Comparison of ENCODE assay signal across 10 cellular contexts in the genomic region with DNA sequence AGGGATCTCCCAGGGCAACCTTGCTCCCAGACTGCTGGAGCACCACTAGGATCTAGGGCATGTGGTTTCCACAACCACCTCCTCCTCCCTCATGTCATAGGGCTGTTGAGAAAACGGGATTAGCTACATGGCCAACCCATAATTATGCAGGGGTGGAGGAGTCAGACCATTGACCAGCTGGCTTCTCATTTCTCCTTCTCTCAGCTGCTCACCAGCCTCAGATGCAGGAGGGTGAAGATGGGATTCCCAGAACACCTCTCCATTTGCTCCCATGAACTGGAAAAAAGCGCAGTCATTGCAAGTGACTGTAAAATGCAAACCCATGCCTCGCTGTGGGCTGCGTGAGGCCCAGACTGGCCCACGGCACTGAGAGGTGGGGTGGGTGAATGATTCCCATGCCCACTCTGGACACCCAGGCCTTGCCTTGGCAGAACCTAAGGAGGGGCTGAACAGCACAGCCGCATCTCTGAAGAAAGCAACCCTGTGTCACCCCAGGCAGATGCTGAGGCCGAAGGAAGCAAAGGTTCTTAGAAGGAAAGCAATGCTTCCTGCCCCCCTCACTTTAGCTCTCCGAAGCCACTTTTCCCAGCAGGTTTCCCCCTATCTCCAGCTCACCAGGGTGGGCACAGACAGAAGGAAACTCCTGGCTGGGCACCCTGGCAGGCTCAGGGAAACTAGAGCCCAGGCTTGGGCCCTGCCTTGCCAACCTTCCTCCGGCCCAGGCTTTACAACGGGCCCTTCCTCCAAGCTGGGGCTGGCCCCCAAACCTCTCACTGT.
DNase-seq lines count a peak whose midpoint lies in the region; ATAC-seq lines count a peak whose summit lies in the region.
"Had no signal": no experiment of that assay in that cellular context is flagged by ENCODE, and none has a peak within 500 bp of the region (broad histone marks: within the 10 kb centered on the region; RNA-seq: fewer than 3 reads in every experiment).

No MANE protein-coding gene starts in this region.

- no peak overlapping the region for H3K4me3 ChIP-seq in CD8-positive, alpha-beta memory T cell (ENCODE audit: low read length)
- H3K4me3 ChIP-seq: PC-9 had no signal

- H3K27me3 Mint-ChIP-seq in CD8-positive, alpha-beta memory T cell = peaks cover 3 to 15% of the 10 kb centered on the region in 2 donors

- H3K36me3 Mint-ChIP-seq in CD8-positive, alpha-beta memory T cell = no peaks in the 10 kb centered on the region

- H3K9me3 Mint-ChIP-seq in CD8-positive, alpha-beta memory T cell = no peaks in the 10 kb centered on the region

- H3K27ac ChIP-seq in CD8-positive, alpha-beta memory T cell (ENCODE audit: low read depth, low read length) = peak overlapping the region; percentile 49
- H3K27ac ChIP-seq: PC-9 had no signal

- peaks cover 4% of the 10 kb centered on the region for H3K4me1 ChIP-seq in CD8-positive, alpha-beta memory T cell (ENCODE audit: insufficient read depth, low read length)

- CTCF ChIA-PET in CD8-positive, alpha-beta memory T cell (lab: Charles Lee) = interaction anchor here (1.1 to 1.3 kb wide), 2 partner anchors 11 to 48 kb away, joined by 3 read pairs; no protein-coding TSS in a partner anchor

- no peak overlapping the region for H3K4me3 Mint-ChIP-seq in CD8-positive, alpha-beta memory T cell

- no peaks in the 10 kb centered on the region for H3K4me1 Mint-ChIP-seq in CD8-positive, alpha-beta memory T cell

- H3K27ac Mint-ChIP-seq in CD8-positive, alpha-beta memory T cell = peak overlapping the region in 1 of 8 donors; percentile 12

- H3K27me3 ChIP-seq in CD8-positive, alpha-beta memory T cell (ENCODE audit: insufficient read depth, low read length, poor library complexity, severe bottlenecking) = no peaks in the 10 kb centered on the region

- no peaks in the 10 kb centered on the region for H3K9me3 ChIP-seq in CD8-positive, alpha-beta memory T cell (ENCODE audit: low read length)

- no peaks in the 10 kb centered on the region for H3K36me3 ChIP-seq in CD8-positive, alpha-beta memory T cell (ENCODE audit: insufficient read depth, low read length)

- POLR2A ChIA-PET in CD8-positive, alpha-beta memory T cell (lab: Charles Lee) = no interaction called here

- DNase-seq in CD8-positive, alpha-beta memory T cell = no peak
- DNase-seq in NCI-H526 (lab: John Stamatoyannopoulos, UW) (peak; percentile 84 to 93), fibroblast of peridontal ligament (ENCODE audit: extremely low read depth) (peak; percentile 65), pons (ENCODE audit: low spot score) (peak; percentile 69), NCI-H1694 (lab: John Stamatoyannopoulos, UW) (no peak), UCSD-AML1 (lab: John Stamatoyannopoulos, UW; ENCODE audit: unreplicated experiment) (no peak)
- no peak for DNase-seq in activated naive CD4-positive, alpha-beta T cell (lab: John Stamatoyannopoulos, UW)
- DNase-seq: DMS53, PC-9 had no signal

- ATAC-seq in HG02852 (IDR thresholded peaks at IDR 0.05; ENCODE audit: unreplicated experiment) = no peak

Comparison
In these comparisons a context has a peak if more than half of its experiments do, and no peak if none do; other contexts are left out.
1. DNase-seq: peak in NCI-H526 (2 of 2), fibroblast of peridontal ligament (single experiment) and pons (single experiment); none in CD8-positive, alpha-beta memory T cell (0 of 5), NCI-H1694 (single experiment), activated naive CD4-positive, alpha-beta T cell (0 of 4) and UCSD-AML1 (single experiment).